Comparison of ENCODE assay signal across 1 cellular context in the genomic region with DNA sequence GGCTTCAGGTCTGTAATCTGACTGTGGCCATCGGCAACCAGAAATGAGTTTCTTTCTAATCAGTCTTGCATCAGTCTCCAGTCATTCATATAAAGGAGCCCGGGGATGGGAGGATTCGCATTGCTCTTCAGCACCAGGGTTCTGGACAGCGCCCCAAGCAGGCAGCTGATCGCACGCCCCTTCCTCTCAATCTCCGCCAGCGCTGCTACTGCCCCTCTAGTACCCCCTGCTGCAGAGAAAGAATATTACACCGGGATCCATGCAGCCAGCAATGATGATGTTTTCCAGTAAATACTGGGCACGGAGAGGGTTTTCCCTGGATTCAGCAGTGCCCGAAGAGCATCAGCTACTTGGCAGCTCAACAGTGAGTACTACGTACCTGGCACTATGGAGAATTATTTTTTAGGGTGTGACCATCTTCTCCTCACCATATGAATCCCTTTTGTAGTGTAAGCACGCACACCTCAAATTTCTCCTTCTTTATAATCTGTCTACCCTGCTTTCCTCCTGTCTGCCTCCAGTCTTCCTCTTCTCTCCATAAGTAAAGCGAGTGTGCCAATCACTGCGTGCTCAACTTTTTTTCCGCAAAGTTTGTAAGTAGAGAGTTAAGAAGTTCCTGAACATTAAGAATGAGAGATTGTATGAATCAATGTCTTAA.
A peak's percentile ranks its signal among the peaks of the same experiment; 100 is the strongest.
TF ChIP-seq lines count a peak whose summit lies in the region.

A gene (plus strand): TSS at position 118 of the 658 bp plus-strand sequence. CDS start 142 bp downstream, at position 260.

TF ChIP-seq in GM23338, 12 proteins besides CTCF, POLR2A, EP300 and RAD21 (continued from another document):
- TF ChIP-seq, protein P1, sequence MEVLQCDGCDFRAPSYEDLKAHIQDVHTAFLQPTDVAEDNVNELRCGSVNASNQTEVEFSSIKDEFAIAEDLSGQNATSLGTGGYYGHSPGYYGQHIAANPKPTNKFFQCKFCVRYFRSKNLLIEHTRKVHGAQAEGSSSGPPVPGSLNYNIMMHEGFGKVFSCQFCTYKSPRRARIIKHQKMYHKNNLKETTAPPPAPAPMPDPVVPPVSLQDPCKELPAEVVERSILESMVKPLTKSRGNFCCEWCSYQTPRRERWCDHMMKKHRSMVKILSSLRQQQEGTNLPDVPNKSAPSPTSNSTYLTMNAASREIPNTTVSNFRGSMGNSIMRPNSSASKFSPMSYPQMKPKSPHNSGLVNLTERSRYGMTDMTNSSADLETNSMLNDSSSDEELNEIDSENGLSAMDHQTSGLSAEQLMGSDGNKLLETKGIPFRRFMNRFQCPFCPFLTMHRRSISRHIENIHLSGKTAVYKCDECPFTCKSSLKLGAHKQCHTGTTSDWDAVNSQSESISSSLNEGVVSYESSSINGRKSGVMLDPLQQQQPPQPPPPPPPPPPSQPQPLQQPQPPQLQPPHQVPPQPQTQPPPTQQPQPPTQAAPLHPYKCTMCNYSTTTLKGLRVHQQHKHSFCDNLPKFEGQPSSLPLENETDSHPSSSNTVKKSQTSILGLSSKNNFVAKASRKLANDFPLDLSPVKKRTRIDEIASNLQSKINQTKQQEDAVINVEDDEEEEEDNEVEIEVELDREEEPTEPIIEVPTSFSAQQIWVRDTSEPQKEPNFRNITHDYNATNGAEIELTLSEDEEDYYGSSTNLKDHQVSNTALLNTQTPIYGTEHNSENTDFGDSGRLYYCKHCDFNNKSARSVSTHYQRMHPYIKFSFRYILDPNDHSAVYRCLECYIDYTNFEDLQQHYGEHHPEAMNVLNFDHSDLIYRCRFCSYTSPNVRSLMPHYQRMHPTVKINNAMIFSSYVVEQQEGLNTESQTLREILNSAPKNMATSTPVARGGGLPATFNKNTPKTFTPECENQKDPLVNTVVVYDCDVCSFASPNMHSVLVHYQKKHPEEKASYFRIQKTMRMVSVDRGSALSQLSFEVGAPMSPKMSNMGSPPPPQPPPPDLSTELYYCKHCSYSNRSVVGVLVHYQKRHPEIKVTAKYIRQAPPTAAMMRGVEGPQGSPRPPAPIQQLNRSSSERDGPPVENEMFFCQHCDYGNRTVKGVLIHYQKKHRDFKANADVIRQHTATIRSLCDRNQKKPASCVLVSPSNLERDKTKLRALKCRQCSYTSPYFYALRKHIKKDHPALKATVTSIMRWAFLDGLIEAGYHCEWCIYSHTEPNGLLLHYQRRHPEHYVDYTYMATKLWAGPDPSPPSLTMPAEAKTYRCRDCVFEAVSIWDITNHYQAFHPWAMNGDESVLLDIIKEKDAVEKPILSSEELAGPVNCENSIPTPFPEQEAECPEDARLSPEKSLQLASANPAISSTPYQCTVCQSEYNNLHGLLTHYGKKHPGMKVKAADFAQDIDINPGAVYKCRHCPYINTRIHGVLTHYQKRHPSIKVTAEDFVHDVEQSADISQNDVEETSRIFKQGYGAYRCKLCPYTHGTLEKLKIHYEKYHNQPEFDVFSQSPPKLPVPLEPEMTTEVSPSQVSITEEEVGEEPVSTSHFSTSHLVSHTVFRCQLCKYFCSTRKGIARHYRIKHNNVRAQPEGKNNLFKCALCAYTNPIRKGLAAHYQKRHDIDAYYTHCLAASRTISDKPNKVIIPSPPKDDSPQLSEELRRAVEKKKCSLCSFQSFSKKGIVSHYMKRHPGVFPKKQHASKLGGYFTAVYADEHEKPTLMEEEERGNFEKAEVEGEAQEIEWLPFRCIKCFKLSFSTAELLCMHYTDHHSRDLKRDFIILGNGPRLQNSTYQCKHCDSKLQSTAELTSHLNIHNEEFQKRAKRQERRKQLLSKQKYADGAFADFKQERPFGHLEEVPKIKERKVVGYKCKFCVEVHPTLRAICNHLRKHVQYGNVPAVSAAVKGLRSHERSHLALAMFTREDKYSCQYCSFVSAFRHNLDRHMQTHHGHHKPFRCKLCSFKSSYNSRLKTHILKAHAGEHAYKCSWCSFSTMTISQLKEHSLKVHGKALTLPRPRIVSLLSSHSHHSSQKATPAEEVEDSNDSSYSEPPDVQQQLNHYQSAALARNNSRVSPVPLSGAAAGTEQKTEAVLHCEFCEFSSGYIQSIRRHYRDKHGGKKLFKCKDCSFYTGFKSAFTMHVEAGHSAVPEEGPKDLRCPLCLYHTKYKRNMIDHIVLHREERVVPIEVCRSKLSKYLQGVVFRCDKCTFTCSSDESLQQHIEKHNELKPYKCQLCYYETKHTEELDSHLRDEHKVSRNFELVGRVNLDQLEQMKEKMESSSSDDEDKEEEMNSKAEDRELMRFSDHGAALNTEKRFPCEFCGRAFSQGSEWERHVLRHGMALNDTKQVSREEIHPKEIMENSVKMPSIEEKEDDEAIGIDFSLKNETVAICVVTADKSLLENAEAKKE (CRISPR knock-in tag; IDR thresholded peaks at IDR 0.05), result no peak
- peak; percentile 66 for TF ChIP-seq CREB1 (CRISPR knock-in tag; IDR thresholded peaks at IDR 0.05; ENCODE audit: low read depth)
- no peak for TF ChIP-seq POLR2AphosphoS5 (IDR thresholded peaks at IDR 0.05; ENCODE audit: low read depth)
- no peak for TF ChIP-seq ZNF114 (CRISPR knock-in tag; IDR thresholded peaks at IDR 0.05)
- TF ChIP-seq, protein P2, sequence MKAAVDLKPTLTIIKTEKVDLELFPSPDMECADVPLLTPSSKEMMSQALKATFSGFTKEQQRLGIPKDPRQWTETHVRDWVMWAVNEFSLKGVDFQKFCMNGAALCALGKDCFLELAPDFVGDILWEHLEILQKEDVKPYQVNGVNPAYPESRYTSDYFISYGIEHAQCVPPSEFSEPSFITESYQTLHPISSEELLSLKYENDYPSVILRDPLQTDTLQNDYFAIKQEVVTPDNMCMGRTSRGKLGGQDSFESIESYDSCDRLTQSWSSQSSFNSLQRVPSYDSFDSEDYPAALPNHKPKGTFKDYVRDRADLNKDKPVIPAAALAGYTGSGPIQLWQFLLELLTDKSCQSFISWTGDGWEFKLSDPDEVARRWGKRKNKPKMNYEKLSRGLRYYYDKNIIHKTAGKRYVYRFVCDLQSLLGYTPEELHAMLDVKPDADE (IDR thresholded peaks at IDR 0.05), result no peak
